13 cellular contexts compared by ENCODE assay signal in the genomic region with DNA sequence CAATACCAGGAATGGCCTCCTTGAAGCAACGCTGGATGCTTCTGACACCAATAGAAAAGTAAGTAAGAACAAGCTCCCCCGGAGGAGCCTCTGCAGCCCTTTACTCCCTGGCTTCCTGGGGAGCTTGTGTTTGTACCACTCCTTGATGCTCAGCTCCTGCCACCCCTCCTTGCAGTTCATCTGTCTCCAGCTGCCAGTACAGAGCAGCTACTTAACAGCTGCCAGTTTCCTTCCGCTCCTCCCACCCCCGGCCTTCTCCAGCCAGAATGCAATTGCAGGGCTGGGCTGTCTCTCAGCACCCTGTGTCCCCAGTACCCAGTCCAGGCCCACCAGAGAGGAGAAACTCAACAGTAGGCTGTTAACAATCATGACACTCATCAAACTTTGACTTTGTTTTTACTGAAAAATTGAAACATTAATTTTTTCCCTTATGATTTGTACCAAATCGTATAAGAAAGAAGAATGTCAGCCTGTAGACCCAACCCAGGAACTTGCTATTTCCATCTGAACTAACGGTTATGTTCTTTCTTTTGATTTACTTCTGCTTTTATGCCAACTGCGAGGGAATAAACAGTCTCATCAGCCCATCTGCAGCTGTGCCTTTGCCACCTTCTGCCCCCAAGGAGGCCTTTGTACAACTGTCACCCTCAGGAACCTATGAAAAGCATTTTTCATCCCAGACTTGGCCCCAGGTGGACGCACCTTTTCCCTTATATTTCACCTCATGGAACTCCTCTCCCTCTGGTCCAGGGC.
DNase-seq lines count a peak whose midpoint lies in the region; ATAC-seq and TF ChIP-seq lines count a peak whose summit lies in the region.
"Had no signal": no experiment of that assay in that cellular context is flagged by ENCODE, and none has a peak within 500 bp of the region (broad histone marks: within the 10 kb centered on the region; RNA-seq: fewer than 3 reads in every experiment).

No MANE protein-coding gene starts in this region.

- no peaks in the 10 kb centered on the region for H3K36me3 Mint-ChIP-seq in activated naive CD4-positive, alpha-beta T cell treated with anti-CD3 and anti-CD28 coated beads, Interleukin-2, amount 50 U/mL, for 72 hours

- no peaks in the 10 kb centered on the region for H3K9me3 ChIP-seq in gastrocnemius medialis

- H3K27ac Mint-ChIP-seq in activated naive CD4-positive, alpha-beta T cell treated with anti-CD3 and anti-CD28 coated beads, Interleukin-2, amount 50 U/mL, for 72 hours, result no peak overlapping the region

- no peaks in the 10 kb centered on the region for H3K9me3 Mint-ChIP-seq in activated naive CD4-positive, alpha-beta T cell treated with anti-CD3 and anti-CD28 coated beads, Interleukin-2, amount 50 U/mL, for 72 hours

- H3K27ac ChIP-seq in gastrocnemius medialis, result no peak overlapping the region

- no peaks in the 10 kb centered on the region for H3K27me3 ChIP-seq in gastrocnemius medialis

- ATAC-seq in HG03432 (IDR thresholded peaks at IDR 0.05; ENCODE audit: unreplicated experiment), result peak; percentile 39
- ATAC-seq in gastrocnemius medialis, result no peak
- ATAC-seq in activated naive CD4-positive, alpha-beta T cell treated with anti-CD3 and anti-CD28 coated beads, Interleukin-2, amount 50 U/mL, for 72 hours, result no peak

- H3K4me3 ChIP-seq in gastrocnemius medialis, result no peak overlapping the region
- H3K4me3 ChIP-seq in foreskin fibroblast (ENCODE audit: low read depth in 1 of 2, low read length in 2 of 2), result no peak overlapping the region

- no peak for TF ChIP-seq POLR2A in gastrocnemius medialis (IDR thresholded peaks at IDR 0.05)

- DNase-seq in NCI-H82 treated with DMSO at 0.1 percent for 48 hours (lab: John Stamatoyannopoulos, UW; ENCODE audit: unreplicated experiment), result peak; percentile 16
- peak; percentile 30 for DNase-seq in germinal center (ENCODE audit: low spot score)
- DNase-seq in gastrocnemius medialis, result peak; percentile 7 to 18
- no peak for DNase-seq in activated naive CD4-positive, alpha-beta T cell treated with anti-CD3 and anti-CD28 coated beads, Interleukin-2, amount 50 U/mL, for 72 hours (ENCODE audit: low spot score in 2 of 2)
- no peak for DNase-seq in foreskin fibroblast
- DNase-seq in activated CD8-positive, alpha-beta memory T cell treated with anti-CD3 and anti-CD28 coated beads, Interleukin-2, amount 50 U/mL, for 4 hours, result no peak
- DNase-seq: activated CD4-positive, alpha-beta T cell treated with anti-CD3 and anti-CD28 coated beads, Interleukin-2, amount 50 U/mL, for 4 hours; activated gamma-delta T cell treated with Interleukin-2 at 50 U/mL for 16 hours; midbrain; NCI-H1417 treated with DMSO at 0.1 percent for 48 hours; NCI-H526; stimulated activated CD4-positive, alpha-beta T cell treated with anti-CD3 and anti-CD28 coated beads, Interleukin-4, amount 100 ng/mL, for 4 hours had no signal

- H3K36me3 ChIP-seq in gastrocnemius medialis, result no peaks in the 10 kb centered on the region

- no peaks in the 10 kb centered on the region for H3K4me1 ChIP-seq in gastrocnemius medialis

- TF ChIP-seq CTCF in gastrocnemius medialis (IDR thresholded peaks at IDR 0.05 in 4 of 5, conservative IDR thresholded peaks at IDR 0.05 in 1 of 5) (no peak), foreskin fibroblast (IDR thresholded peaks at IDR 0.05; ENCODE audit: low read depth, low read length) (no peak)

- intact Hi-C loops in gastrocnemius medialis (cut with DNase I; ENCODE audit: low total_unique reads), result no loop called here

- in situ Hi-C loops in gastrocnemius medialis (cut with MboI; ENCODE audit: low sequenced_read_pairs in 4 of 4), result loop anchor here in 1 of 4 donors (25.0 kb wide), 1 partner anchor 733 kb away; a partner anchor contains a TSS

Comparison
In these comparisons a context has a peak if more than half of its experiments do, and no peak if none do; other contexts are left out.
1. DNase-seq: peak in NCI-H82 treated with DMSO at 0.1 percent for 48 hours (single experiment), germinal center (single experiment) and gastrocnemius medialis (2 of 2); none in activated naive CD4-positive, alpha-beta T cell treated with anti-CD3 and anti-CD28 coated beads, Interleukin-2, amount 50 U/mL, for 72 hours (0 of 2), foreskin fibroblast (0 of 2) and activated CD8-positive, alpha-beta memory T cell treated with anti-CD3 and anti-CD28 coated beads, Interleukin-2, amount 50 U/mL, for 4 hours (single experiment).